Comparison of ENCODE assay signal across 1 cellular context in genomic region chr6:15662246-15663056, GRCh38.
A peak's percentile ranks its signal among the peaks of the same experiment; 100 is the strongest.
TF ChIP-seq lines count a peak whose summit lies in the region.

Gene DTNBP1, minus strand, starts transcription at chr6:15663028. Its CDS starts 159 bp downstream, at chr6:15662869.

TF ChIP-seq in HepG2, 621 proteins besides CTCF, POLR2A, EP300 and RAD21 (continued from another document and continues in another):
- TF ChIP-seq RBM39 (IDR thresholded peaks at IDR 0.05; ENCODE audit: low read depth, low read length, poor library complexity, severe bottlenecking): peak; percentile 55
- TF ChIP-seq ZNF839 (CRISPR knock-in tag; IDR thresholded peaks at IDR 0.05; ENCODE audit: borderline replicate concordance): no peak
- no peak for TF ChIP-seq EZH2 (conservative IDR thresholded peaks at IDR 0.05; ENCODE audit: low read depth, low read length)
- TF ChIP-seq GFI1 (CRISPR knock-in tag; IDR thresholded peaks at IDR 0.05; ENCODE audit: borderline replicate concordance): peak; percentile 77; the same call in 1 of the 2 replicates
- no peak for TF ChIP-seq JUN (CRISPR knock-in tag; IDR thresholded peaks at IDR 0.05)
- TF ChIP-seq MED8 (CRISPR knock-in tag; IDR thresholded peaks at IDR 0.05; ENCODE audit: insufficient replicate concordance): peak; percentile 71
- peak; percentile 33; the same call in 1 of the 2 replicates for TF ChIP-seq FOXP4 (CRISPR knock-in tag; IDR thresholded peaks at IDR 0.05)
- peak; percentile 20; the same call in 1 of the 2 replicates for TF ChIP-seq BCL6 (CRISPR knock-in tag; IDR thresholded peaks at IDR 0.05)
- TF ChIP-seq EEA1 (CRISPR knock-in tag; IDR thresholded peaks at IDR 0.05; ENCODE audit: borderline replicate concordance): peak; percentile 46
- TF ChIP-seq BORCS8-MEF2B (CRISPR knock-in tag; IDR thresholded peaks at IDR 0.05): peak; percentile 81
- TF ChIP-seq ZNF550 (CRISPR knock-in tag; IDR thresholded peaks at IDR 0.05; ENCODE audit: borderline replicate concordance): no peak; the same call in 1 of the 2 replicates
- TF ChIP-seq NAIF1 (CRISPR knock-in tag; IDR thresholded peaks at IDR 0.05; ENCODE audit: borderline replicate concordance): peak; percentile 58; the same call in 1 of the 2 replicates
- TF ChIP-seq SIN3B (IDR thresholded peaks at IDR 0.05; ENCODE audit: low read length): no peak
- peak; percentile 49; the same call in 1 of the 2 replicates for TF ChIP-seq ZNF761 (CRISPR knock-in tag; conservative IDR thresholded peaks at IDR 0.05)
- TF ChIP-seq ZNF747 (CRISPR knock-in tag; IDR thresholded peaks at IDR 0.05; ENCODE audit: borderline replicate concordance): peak; percentile 82
- peak; percentile 67; the same call in 1 of the 2 replicates for TF ChIP-seq ZNF609 (CRISPR knock-in tag; IDR thresholded peaks at IDR 0.05; ENCODE audit: borderline replicate concordance)
- TF ChIP-seq KDM1A (CRISPR knock-in tag; IDR thresholded peaks at IDR 0.05): no peak
- 0 out of 2 replicates have a peak, but pooled peaks have one; percentile 21 for TF ChIP-seq PBX3 (CRISPR knock-in tag; IDR thresholded peaks at IDR 0.05; ENCODE audit: borderline replicate concordance)
- no peak for TF ChIP-seq ZBTB40 (IDR thresholded peaks at IDR 0.05)
- peak; percentile 87 for TF ChIP-seq ZBTB40 (CRISPR knock-in tag; IDR thresholded peaks at IDR 0.05)
- no peak for TF ChIP-seq TRIM24 (CRISPR knock-in tag; IDR thresholded peaks at IDR 0.05)
- no peak for TF ChIP-seq KDM4B (CRISPR knock-in tag; IDR thresholded peaks at IDR 0.05)
- peak; percentile 83; the same call in 1 of the 2 replicates for TF ChIP-seq MTF2 (CRISPR knock-in tag; IDR thresholded peaks at IDR 0.05; ENCODE audit: borderline replicate concordance)
- TF ChIP-seq POGZ (CRISPR knock-in tag; IDR thresholded peaks at IDR 0.05): peak; percentile 79; the same call in 1 of the 2 replicates
- 0 out of 2 replicates have a peak, but pooled peaks have one; percentile 46 for TF ChIP-seq ZFP90 (CRISPR knock-in tag; IDR thresholded peaks at IDR 0.05; ENCODE audit: borderline replicate concordance)
- TF ChIP-seq DNMT1 (CRISPR knock-in tag; IDR thresholded peaks at IDR 0.05): peak; percentile 66
- no peak; the same call in 1 of the 2 replicates for TF ChIP-seq ZNF350 (CRISPR knock-in tag; IDR thresholded peaks at IDR 0.05; ENCODE audit: borderline replicate concordance, low read depth)
- TF ChIP-seq TP53 (CRISPR knock-in tag; conservative IDR thresholded peaks at IDR 0.05): no peak
- TF ChIP-seq ZKSCAN5 (CRISPR knock-in tag; IDR thresholded peaks at IDR 0.05): no peak
- no peak for TF ChIP-seq CHD2 (IDR thresholded peaks at IDR 0.05; ENCODE audit: low read depth, low read length)
- no peak; the same call in 1 of the 2 replicates for TF ChIP-seq TERF1 (CRISPR knock-in tag; IDR thresholded peaks at IDR 0.05)
- no peak for TF ChIP-seq ZSCAN30 (CRISPR knock-in tag; IDR thresholded peaks at IDR 0.05)
- TF ChIP-seq U2AF1 (optimal IDR thresholded peaks at IDR 0.05; ENCODE audit: low read depth, low read length): no peak
- TF ChIP-seq ZNF792 (CRISPR knock-in tag; IDR thresholded peaks at IDR 0.05): peak; percentile 23; the same call in 1 of the 2 replicates
- peak; percentile 91 for TF ChIP-seq ZFY (CRISPR knock-in tag; IDR thresholded peaks at IDR 0.05)
- no peak for TF ChIP-seq CEBPZ (IDR thresholded peaks at IDR 0.05; ENCODE audit: low read length)
- TF ChIP-seq ZNF768 (CRISPR knock-in tag; IDR thresholded peaks at IDR 0.05): peak; percentile 67; the same call in 1 of the 2 replicates
- no peak for TF ChIP-seq MBNL3 (CRISPR knock-in tag; conservative IDR thresholded peaks at IDR 0.05)
- 0 out of 2 replicates have a peak, but pooled peaks have one; percentile 36 for TF ChIP-seq ZNF224 (CRISPR knock-in tag; IDR thresholded peaks at IDR 0.05)
- no peak; the same call in none of the 2 replicates for TF ChIP-seq ZNF709 (CRISPR knock-in tag; IDR thresholded peaks at IDR 0.05)
- peak; percentile 54; the same call in 1 of the 2 replicates for TF ChIP-seq AKAP8 (CRISPR knock-in tag; IDR thresholded peaks at IDR 0.05)
- TF ChIP-seq PITX1 (CRISPR knock-in tag; IDR thresholded peaks at IDR 0.05): no peak
